ENCODE assay signal across 24 cellular contexts in the genomic region with DNA sequence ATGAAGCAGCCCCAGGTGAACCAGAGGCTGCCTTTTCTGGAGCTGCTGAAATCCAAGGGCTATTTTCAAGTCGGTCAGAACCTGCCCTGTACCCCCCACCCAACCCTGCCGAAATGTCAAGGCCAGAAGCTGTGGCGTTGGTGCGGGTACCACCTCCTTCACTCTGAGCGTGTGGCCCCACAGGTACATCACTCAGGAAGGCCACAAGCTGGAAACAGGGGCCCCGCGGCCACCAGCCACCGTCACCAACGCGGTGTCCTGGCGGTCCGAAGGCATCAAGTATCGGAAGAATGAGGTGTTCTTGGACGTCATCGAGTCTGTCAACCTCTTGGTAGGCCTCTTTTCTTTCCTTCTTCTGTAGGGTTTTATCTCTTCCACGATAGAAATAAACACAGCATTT. TPM values are rescaled to one million over a fixed set of nuclear protein-coding genes. Genes with fewer than 3 reads are reported as not detected.
"Had no signal": no experiment of that assay in that cellular context is flagged by ENCODE, and none has a peak within 500 bp of the region (broad histone marks: within the 10 kb centered on the region; RNA-seq: fewer than 3 reads in every experiment).

No MANE protein-coding gene starts in this region.

- H3K27me3 Mint-ChIP-seq: activated CD4-positive, alpha-beta memory T cell treated with anti-CD3 and anti-CD28 coated beads, Interleukin-2, amount 10 ng/mL, durations not matched to agents 7 days and 5 days; central memory CD8-positive, alpha-beta T cell; stimulated activated naive B cell treated with anti-CD40 and anti-IgM and Interleukin-4, amounts not matched to agents 10 μg/mL and 1 μg/mL and 100 μg/mL, for 72 hours had no signal

- H3K9me3 Mint-ChIP-seq: activated naive CD4-positive, alpha-beta T cell treated with anti-CD3 and anti-CD28 coated beads for 36 hours; central memory CD8-positive, alpha-beta T cell; natural killer cell; stimulated activated naive B cell treated with anti-CD40 and anti-IgM and Interleukin-4, amounts not matched to agents 10 μg/mL and 1 μg/mL and 100 μg/mL, for 72 hours had no signal

- H3K9me3 ChIP-seq: esophagus squamous epithelium, left lung had no signal

- FAIRE-seq: endothelial cell of umbilical vein, keratinocyte had no signal

- H3K4me3 ChIP-seq: coronary artery, esophagus squamous epithelium, hepatocyte, left lung had no signal

- H3K4me1 ChIP-seq: left lung had no signal

- H3K27ac ChIP-seq: coronary artery, esophagus squamous epithelium, hepatocyte, left lung had no signal

- H3K4me3 Mint-ChIP-seq: activated CD4-positive, alpha-beta memory T cell treated with anti-CD3 and anti-CD28 coated beads, Interleukin-2, amount 10 ng/mL, durations not matched to agents 7 days and 5 days; activated naive CD4-positive, alpha-beta T cell treated with anti-CD3 and anti-CD28 coated beads for 36 hours; brain; natural killer cell; stimulated activated naive B cell treated with anti-CD40 and anti-IgM and Interleukin-4, amounts not matched to agents 10 μg/mL and 1 μg/mL and 100 μg/mL, for 72 hours had no signal

- H3K27ac Mint-ChIP-seq: activated CD4-positive, alpha-beta memory T cell treated with anti-CD3 and anti-CD28 coated beads, Interleukin-2, amount 10 ng/mL, durations not matched to agents 7 days and 5 days; natural killer cell had no signal

- DNase-seq: activated CD4-positive, alpha-beta memory T cell treated with anti-CD3 and anti-CD28 coated beads, Interleukin-2, amount 10 ng/mL, durations not matched to agents 7 days and 5 days; activated CD8-positive, alpha-beta memory T cell treated with anti-CD3 and anti-CD28 coated beads, Interleukin-2, amount 50 U/mL, for 4 hours; activated naive CD4-positive, alpha-beta T cell treated with anti-CD3 and anti-CD28 coated beads for 36 hours; amygdala; esophagus squamous epithelium; left lung; mammary epithelial cell; natural killer cell; stimulated activated CD4-positive, alpha-beta T cell treated with anti-CD3 and anti-CD28 coated beads, Interleukin-4, amount 100 ng/mL, for 1 hour; stimulated activated naive B cell treated with anti-CD40 and anti-IgM and Interleukin-4, amounts not matched to agents 10 μg/mL and 1 μg/mL and 100 μg/mL, for 72 hours; T-helper 1 cell; T1000; trophoblast cell had no signal

- H3K27me3 ChIP-seq: esophagus squamous epithelium, hepatocyte, left lung had no signal

- ATAC-seq: left lung; natural killer cell; stimulated activated naive B cell treated with anti-CD40 and anti-IgM and Interleukin-4, amounts not matched to agents 10 μg/mL and 1 μg/mL and 100 μg/mL, for 72 hours had no signal

RNA-seq across cellular contexts. Expression of gene CIB3, which starts 35.5 kb away (rescaled TPM):
- total RNA-seq: activated CD4-positive, alpha-beta memory T cell treated with anti-CD3 and anti-CD28 coated beads, Interleukin-2, amount 10 ng/mL, durations not matched to agents 7 days and 5 days; activated naive CD4-positive, alpha-beta T cell treated with anti-CD3 and anti-CD28 coated beads for 36 hours; endothelial cell of umbilical vein; esophagus squamous epithelium; fibroblast of villous mesenchyme; glomerular endothelial cell; hepatocyte; left lung; mammary epithelial cell; mononuclear cell; natural killer cell; renal cortical epithelial cell; SK-MEL-5 had no signal
- polyA plus RNA-seq: endothelial cell of umbilical vein, hepatocyte, keratinocyte, mammary epithelial cell had no signal
